ENCODE assay signal across 8 cellular contexts in genomic region chr19:38975861-38976271, GRCh38. TPM values are rescaled to one million over a fixed set of nuclear protein-coding genes. Genes with fewer than 3 reads are reported as not detected.
A peak's percentile ranks its signal among the peaks of the same experiment; 100 is the strongest.
DNase-seq lines count a peak whose midpoint lies in the region; ATAC-seq and TF ChIP-seq lines count a peak whose summit lies in the region.

No MANE protein-coding gene starts in this region.

- peaks cover 16% of the 10 kb centered on the region for H3K4me1 Mint-ChIP-seq in activated naive CD8-positive, alpha-beta T cell (ENCODE audit: low read depth)
- H3K4me1 Mint-ChIP-seq in activated naive CD8-positive, alpha-beta T cell treated with anti-CD3 and anti-CD28 coated beads, Interleukin-2, amount 50 U/mL, for 24 hours, result peaks cover 28% of the 10 kb centered on the region
- peaks cover 8% of the 10 kb centered on the region for H3K4me1 Mint-ChIP-seq in memory B cell

- peaks cover 23% of the 10 kb centered on the region for H3K27me3 Mint-ChIP-seq in activated naive CD8-positive, alpha-beta T cell
- H3K27me3 Mint-ChIP-seq in activated naive CD8-positive, alpha-beta T cell treated with anti-CD3 and anti-CD28 coated beads, Interleukin-2, amount 50 U/mL, for 24 hours, result peaks cover 27% of the 10 kb centered on the region
- H3K27me3 Mint-ChIP-seq in memory B cell, result peaks cover 27% of the 10 kb centered on the region

- peak overlapping the region; percentile 61 for H3K4me3 Mint-ChIP-seq in activated naive CD8-positive, alpha-beta T cell
- H3K4me3 Mint-ChIP-seq in activated naive CD8-positive, alpha-beta T cell treated with anti-CD3 and anti-CD28 coated beads, Interleukin-2, amount 50 U/mL, for 24 hours, result no peak overlapping the region
- H3K4me3 Mint-ChIP-seq in memory B cell, result peak overlapping the region; percentile 63

- intact Hi-C loops in dorsolateral prefrontal cortex (cut with DNase I), result loop anchor here (5.0 to 10.0 kb wide), 3 partner anchors 56 to 149 kb away; partner anchors contain the start of genes FBXO27 (in 2 of the 2) and PAK4 (in 1 of the 2)
- intact Hi-C loops in uterus (cut with DNase I; ENCODE audit: low total_unique reads), result no loop called here

- H3K27me3 ChIP-seq in dorsolateral prefrontal cortex, result no peaks in the 10 kb centered on the region
- no peaks in the 10 kb centered on the region for H3K27me3 ChIP-seq in uterus

- no peak for ATAC-seq in activated naive CD8-positive, alpha-beta T cell treated with anti-CD3 and anti-CD28 coated beads, Interleukin-2, amount 50 U/mL, for 24 hours
- ATAC-seq in memory B cell (ENCODE audit: low read depth) (no peak), HG03025 (IDR thresholded peaks at IDR 0.05; ENCODE audit: low FRiP score, unreplicated experiment) (no peak)

- TF ChIP-seq CTCF in dorsolateral prefrontal cortex (IDR thresholded peaks at IDR 0.05 in 54 of 56, conservative IDR thresholded peaks at IDR 0.05 in 2 of 56; ENCODE audit: low read depth in 1 of 56, partially characterized antibody in 56 of 56), result peak in 1 of 56 donors; percentile 15
- no peak for TF ChIP-seq CTCF in uterus (IDR thresholded peaks at IDR 0.05)

- H3K9me3 Mint-ChIP-seq in activated naive CD8-positive, alpha-beta T cell (ENCODE audit: low read depth), result no peaks in the 10 kb centered on the region
- H3K9me3 Mint-ChIP-seq in activated naive CD8-positive, alpha-beta T cell treated with anti-CD3 and anti-CD28 coated beads, Interleukin-2, amount 50 U/mL, for 24 hours, result no peaks in the 10 kb centered on the region
- H3K9me3 Mint-ChIP-seq in memory B cell, result no peaks in the 10 kb centered on the region

- no peaks in the 10 kb centered on the region for H3K36me3 Mint-ChIP-seq in activated naive CD8-positive, alpha-beta T cell
- H3K36me3 Mint-ChIP-seq in activated naive CD8-positive, alpha-beta T cell treated with anti-CD3 and anti-CD28 coated beads, Interleukin-2, amount 50 U/mL, for 24 hours (ENCODE audit: low read depth), result no peaks in the 10 kb centered on the region
- H3K36me3 Mint-ChIP-seq in memory B cell, result peaks cover 4% of the 10 kb centered on the region

- DNase-seq in activated naive CD8-positive, alpha-beta T cell treated with anti-CD3 and anti-CD28 coated beads, Interleukin-2, amount 50 U/mL, for 24 hours, result no peak
- DNase-seq in dorsolateral prefrontal cortex (peak in 2 of 10 donors; percentile 39 to 46), memory B cell (ENCODE audit: low spot score in 2 of 2) (no peak), uterus (peak in 1 of 2 donors; percentile 51), NCI-H128 (lab: John Stamatoyannopoulos, UW; ENCODE audit: unreplicated experiment) (no peak), AG20443 (ENCODE audit: low spot score) (no peak)

- no peak for TF ChIP-seq POLR2A in uterus (IDR thresholded peaks at IDR 0.05)

- H3K9me3 ChIP-seq in uterus, result no peaks in the 10 kb centered on the region

- no peaks in the 10 kb centered on the region for H3K36me3 ChIP-seq in uterus

- H3K4me3 ChIP-seq in dorsolateral prefrontal cortex (peak overlapping the region; percentile 40 to 97 (median 69)), uterus (peak overlapping the region; percentile 72 to 75)

- no peak overlapping the region for H3K27ac Mint-ChIP-seq in activated naive CD8-positive, alpha-beta T cell
- no peak overlapping the region for H3K27ac Mint-ChIP-seq in activated naive CD8-positive, alpha-beta T cell treated with anti-CD3 and anti-CD28 coated beads, Interleukin-2, amount 50 U/mL, for 24 hours
- no peak overlapping the region for H3K27ac Mint-ChIP-seq in memory B cell

- H3K4me1 ChIP-seq in uterus, result no peaks in the 10 kb centered on the region

- H3K27ac ChIP-seq in dorsolateral prefrontal cortex (peak overlapping the region in 58 of 59 donors; percentile 3 to 96 (median 86)), uterus (peak overlapping the region; percentile 94 to 96)

RNA-seq across cellular contexts. Expression of gene FBXO17, which starts 0.3 kb away (rescaled TPM):
- total RNA-seq in dorsolateral prefrontal cortex, result 10 to 100 TPM; 10.0 to 30.0 (median 17.7) TPM
- total RNA-seq in uterus, result 10 to 100 TPM in 3 of 4 donors, 1 to 10 TPM in 1; 3.8 to 47.6 (median 36.7) TPM

RNA-seq across cellular contexts. Expression of gene MRPS12, which starts 45.1 kb away (rescaled TPM):
- total RNA-seq in dorsolateral prefrontal cortex (10 to 100 TPM; 14.4 to 30.2 (median 21.9) TPM), uterus (10 to 100 TPM; 16.9 to 83.8 (median 19.2) TPM)

RNA-seq across cellular contexts. Expression of gene SARS2, which starts 45.3 kb away (rescaled TPM):
- total RNA-seq in dorsolateral prefrontal cortex (10 to 100 TPM; 17.7 to 57.8 (median 28.6) TPM), uterus (10 to 100 TPM in 2 of 4 donors, 1 to 10 TPM in 2; 1.3 to 18.4 (median 10.6) TPM)

RNA-seq across cellular contexts. Expression of gene FBXO27, which starts 56.5 kb away (rescaled TPM):
- total RNA-seq in dorsolateral prefrontal cortex, result 10 to 100 TPM; 21.0 to 56.7 (median 37.9) TPM
- 10 to 100 TPM in 1 of 4 donors, 1 to 10 TPM in 3; 3.4 to 11.3 (median 7.8) TPM for total RNA-seq in uterus
